12 cellular contexts compared by ENCODE assay signal in the genomic region with DNA sequence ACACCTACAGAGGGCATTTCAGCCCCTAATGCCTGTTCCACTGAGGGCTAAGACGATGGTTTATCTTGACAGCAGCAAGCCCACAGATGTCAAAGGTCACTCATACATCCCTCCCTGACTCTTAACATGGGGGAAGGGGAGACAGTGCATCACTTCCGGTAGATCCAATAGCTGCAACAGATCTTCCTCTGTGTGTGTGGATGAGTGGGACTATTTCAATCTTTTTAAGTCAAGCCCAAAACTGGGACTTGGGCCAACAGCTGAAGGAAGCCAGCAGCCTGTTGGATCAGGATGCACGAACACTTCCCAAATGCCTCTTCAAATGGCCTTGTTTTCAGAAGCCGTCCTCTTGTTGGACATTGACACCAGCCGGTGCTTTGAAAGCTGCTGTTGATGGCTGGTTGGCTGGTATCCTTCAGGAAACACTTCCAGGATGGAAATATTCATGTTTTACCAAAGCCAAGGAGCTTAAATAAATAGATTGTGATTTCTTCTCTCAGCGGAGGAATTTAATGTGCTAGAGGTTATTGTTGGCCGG. TPM values are rescaled to one million over a fixed set of nuclear protein-coding genes. Genes with fewer than 3 reads are reported as not detected.
A peak's percentile ranks its signal among the peaks of the same experiment; 100 is the strongest.
DNase-seq lines count a peak whose midpoint lies in the region; ATAC-seq, FAIRE-seq and TF ChIP-seq lines count a peak whose summit lies in the region.
"Had no signal": no experiment of that assay in that cellular context is flagged by ENCODE, and none has a peak within 500 bp of the region (broad histone marks: within the 10 kb centered on the region; RNA-seq: fewer than 3 reads in every experiment).

No MANE protein-coding gene starts in this region.

- H4K20me1 ChIP-seq in SK-N-SH (ENCODE audit: insufficient read depth), result no peaks in the 10 kb centered on the region

- no peak overlapping the region; the same call in 1 of the 2 replicates for H2AFZ ChIP-seq in SK-N-SH (ENCODE audit: low read depth)

- intact Hi-C loops in transverse colon (cut with DNase I; ENCODE audit: low total_unique reads), result loop anchor here (1.0 to 10.0 kb wide), 3 partner anchors 13 to 184 kb away; no protein-coding TSS in a partner anchor

- H3K9me2 ChIP-seq in SK-N-SH, result no peaks in the 10 kb centered on the region

- H3K36me3 ChIP-seq in SK-N-SH (replicated peaks in 1 of 2; ENCODE audit: control insufficient read depth in 1 of 2, insufficient read depth in 2 of 2, low read length in 1 of 2) (no peaks in the 10 kb centered on the region), transverse colon (no peaks in the 10 kb centered on the region)

- CTCF ChIA-PET in SK-N-SH (lab: Yijun Ruan, JAX), result interaction anchor here (0.7 to 1.8 kb wide), 2 partner anchors 30 to 190 kb away, joined by 3 to 5 read pairs; no protein-coding TSS in a partner anchor

- POLR2A ChIA-PET in SK-N-SH (lab: Yijun Ruan, JAX), result interaction anchor here (1.5 kb wide), 1 partner anchor 13 kb away, joined by 4 read pairs; no protein-coding TSS in a partner anchor

- 62% methylated on average over 7 of the region's 7 CpGs for WGBS in SK-N-SH (ENCODE audit: low lambda C conversion rate)
- WGBS in transverse colon (ENCODE audit: low coverage in 1 of 2), 2 donors, result 42 to 71% methylated on average over 1 to 7 of the region's 7 CpGs

- TF ChIP-seq CTCF in SK-N-SH (IDR thresholded peaks at IDR 0.05) (no peak), transverse colon (IDR thresholded peaks at IDR 0.05) (no peak)

- no peak for ATAC-seq in GM19023 (IDR thresholded peaks at IDR 0.05; ENCODE audit: unreplicated experiment)
- ATAC-seq: activated CD4-positive, alpha-beta T cell treated with anti-CD3 and anti-CD28 coated beads for 36 hours had no signal

- H3K4me3 ChIP-seq in SK-N-SH (ENCODE audit: low read depth in 2 of 2, low read length in 1 of 2) (no peak overlapping the region), transverse colon (no peak overlapping the region)

- no peaks in the 10 kb centered on the region; a peak in 1 of 4 replicates for H3K4me1 ChIP-seq in SK-N-SH (ENCODE audit: control insufficient read depth in 1 of 2, insufficient read depth in 2 of 2, low read depth in 1 of 2, low read length in 1 of 2)
- H3K4me1 ChIP-seq in transverse colon, result peaks cover 16 to 55% (median 39%) of the 10 kb centered on the region in 4 donors

- no peaks in the 10 kb centered on the region for H3K79me2 ChIP-seq in SK-N-SH (ENCODE audit: insufficient read depth)

- H3K4me2 ChIP-seq in SK-N-SH, result peak overlapping the region; percentile 22; the same call in 1 of the 2 replicates

- H3K9me3 ChIP-seq in SK-N-SH (no peaks in the 10 kb centered on the region), transverse colon (no peaks in the 10 kb centered on the region)

- H3F3A ChIP-seq in SK-N-SH (replicated peaks; ENCODE audit: insufficient read depth), result peaks cover 14% of the 10 kb centered on the region

- TF ChIP-seq EP300 in SK-N-SH (IDR thresholded peaks at IDR 0.05; ENCODE audit: borderline replicate concordance in 1 of 2, low read depth in 1 of 2, low read length in 1 of 2) (peak in 1 of 2 experiments; percentile 37; a peak in 1 of 4 replicates), transverse colon (IDR thresholded peaks at IDR 0.05; ENCODE audit: low read depth) (peak; percentile 77)

- TF ChIP-seq RAD21 in SK-N-SH (IDR thresholded peaks at IDR 0.05; ENCODE audit: low read length), result no peak

- H3K27me3 ChIP-seq in SK-N-SH (ENCODE audit: insufficient read depth), result no peaks in the 10 kb centered on the region
- no peaks in the 10 kb centered on the region for H3K27me3 ChIP-seq in transverse colon

- no peak overlapping the region for H3K9ac ChIP-seq in SK-N-SH

- in situ Hi-C loops in transverse colon (cut with MboI; ENCODE audit: low pct_ligation_motif_present in 1 of 4, low pct_unique_long_range_greater_than_20kb in 1 of 4, low sequenced_read_pairs in 3 of 4), result no loop called here

- no peak for DNase-seq in SK-N-SH
- DNase-seq in fibroblast of gingiva (ENCODE audit: low read depth), result peak; percentile 91
- peak; percentile 30 for DNase-seq in midbrain (lab: John Stamatoyannopoulos, UW)
- DNase-seq in transverse colon, result peak; percentile 71
- DNase-seq in H4 (ENCODE audit: low spot score), result no peak
- DNase-seq in HTR-8/SVneo (ENCODE audit: insufficient read length, low spot score), result no peak
- DNase-seq in NCI-H524 (lab: John Stamatoyannopoulos, UW), result no peak
- DNase-seq: activated CD4-positive, alpha-beta T cell treated with anti-CD3 and anti-CD28 coated beads for 36 hours; NCI-H2227 treated with DMSO at 0.1 percent for 48 hours; stimulated activated CD4-positive, alpha-beta T cell treated with anti-CD3 and anti-CD28 coated beads, Interleukin-12 subunit alpha, Interleukin-12 subunit beta, amount 100 ng/mL, for 4 hours had no signal

- H3K27ac ChIP-seq in SK-N-SH (ENCODE audit: low read depth in 2 of 2, low read length in 1 of 2) (peak overlapping the region; percentile 40 to 63; a peak in 3 of 4 replicates), transverse colon (peak overlapping the region; percentile 81 to 87 (median 84))

- TF ChIP-seq POLR2A in transverse colon (IDR thresholded peaks at IDR 0.05), result no peak

- FAIRE-seq in HTR-8/SVneo (lab: Jason Lieb, UNC), result no peak
- FAIRE-seq: GM12891 had no signal

TF ChIP-seq in SK-N-SH, 30 proteins besides CTCF, POLR2A, EP300 and RAD21 (continues in another document):
- TF ChIP-seq FOXJ3 (CRISPR knock-in tag; IDR thresholded peaks at IDR 0.05) (no peak), NRF1 (IDR thresholded peaks at IDR 0.05; ENCODE audit: low read depth, low read length) (no peak), TCF12 (IDR thresholded peaks at IDR 0.05) (peak; percentile 71), ELF1 (IDR thresholded peaks at IDR 0.05) (peak; percentile 25; the same call in 1 of the 2 replicates), SIN3A (IDR thresholded peaks at IDR 0.05; ENCODE audit: borderline replicate concordance, low read depth, low read length) (no peak), JUND (IDR thresholded peaks at IDR 0.05) (peak; percentile 35; the same call in 1 of the 2 replicates), TEAD4 (IDR thresholded peaks at IDR 0.05; ENCODE audit: borderline replicate concordance, insufficient read depth) (no peak)
- TF ChIP-seq, protein P1, sequence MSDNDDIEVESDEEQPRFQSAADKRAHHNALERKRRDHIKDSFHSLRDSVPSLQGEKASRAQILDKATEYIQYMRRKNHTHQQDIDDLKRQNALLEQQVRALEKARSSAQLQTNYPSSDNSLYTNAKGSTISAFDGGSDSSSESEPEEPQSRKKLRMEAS (IDR thresholded peaks at IDR 0.05; ENCODE audit: low read depth), result no peak
- TF ChIP-seq, protein P2, sequence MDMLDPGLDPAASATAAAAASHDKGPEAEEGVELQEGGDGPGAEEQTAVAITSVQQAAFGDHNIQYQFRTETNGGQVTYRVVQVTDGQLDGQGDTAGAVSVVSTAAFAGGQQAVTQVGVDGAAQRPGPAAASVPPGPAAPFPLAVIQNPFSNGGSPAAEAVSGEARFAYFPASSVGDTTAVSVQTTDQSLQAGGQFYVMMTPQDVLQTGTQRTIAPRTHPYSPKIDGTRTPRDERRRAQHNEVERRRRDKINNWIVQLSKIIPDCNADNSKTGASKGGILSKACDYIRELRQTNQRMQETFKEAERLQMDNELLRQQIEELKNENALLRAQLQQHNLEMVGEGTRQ (IDR thresholded peaks at IDR 0.05; ENCODE audit: borderline replicate concordance, low read depth, low read length), result no peak
- TF ChIP-seq, protein P3, sequence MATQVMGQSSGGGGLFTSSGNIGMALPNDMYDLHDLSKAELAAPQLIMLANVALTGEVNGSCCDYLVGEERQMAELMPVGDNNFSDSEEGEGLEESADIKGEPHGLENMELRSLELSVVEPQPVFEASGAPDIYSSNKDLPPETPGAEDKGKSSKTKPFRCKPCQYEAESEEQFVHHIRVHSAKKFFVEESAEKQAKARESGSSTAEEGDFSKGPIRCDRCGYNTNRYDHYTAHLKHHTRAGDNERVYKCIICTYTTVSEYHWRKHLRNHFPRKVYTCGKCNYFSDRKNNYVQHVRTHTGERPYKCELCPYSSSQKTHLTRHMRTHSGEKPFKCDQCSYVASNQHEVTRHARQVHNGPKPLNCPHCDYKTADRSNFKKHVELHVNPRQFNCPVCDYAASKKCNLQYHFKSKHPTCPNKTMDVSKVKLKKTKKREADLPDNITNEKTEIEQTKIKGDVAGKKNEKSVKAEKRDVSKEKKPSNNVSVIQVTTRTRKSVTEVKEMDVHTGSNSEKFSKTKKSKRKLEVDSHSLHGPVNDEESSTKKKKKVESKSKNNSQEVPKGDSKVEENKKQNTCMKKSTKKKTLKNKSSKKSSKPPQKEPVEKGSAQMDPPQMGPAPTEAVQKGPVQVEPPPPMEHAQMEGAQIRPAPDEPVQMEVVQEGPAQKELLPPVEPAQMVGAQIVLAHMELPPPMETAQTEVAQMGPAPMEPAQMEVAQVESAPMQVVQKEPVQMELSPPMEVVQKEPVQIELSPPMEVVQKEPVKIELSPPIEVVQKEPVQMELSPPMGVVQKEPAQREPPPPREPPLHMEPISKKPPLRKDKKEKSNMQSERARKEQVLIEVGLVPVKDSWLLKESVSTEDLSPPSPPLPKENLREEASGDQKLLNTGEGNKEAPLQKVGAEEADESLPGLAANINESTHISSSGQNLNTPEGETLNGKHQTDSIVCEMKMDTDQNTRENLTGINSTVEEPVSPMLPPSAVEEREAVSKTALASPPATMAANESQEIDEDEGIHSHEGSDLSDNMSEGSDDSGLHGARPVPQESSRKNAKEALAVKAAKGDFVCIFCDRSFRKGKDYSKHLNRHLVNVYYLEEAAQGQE (IDR thresholded peaks at IDR 0.05; ENCODE audit: low read depth, low read length), result no peak
- TF ChIP-seq, protein P4, sequence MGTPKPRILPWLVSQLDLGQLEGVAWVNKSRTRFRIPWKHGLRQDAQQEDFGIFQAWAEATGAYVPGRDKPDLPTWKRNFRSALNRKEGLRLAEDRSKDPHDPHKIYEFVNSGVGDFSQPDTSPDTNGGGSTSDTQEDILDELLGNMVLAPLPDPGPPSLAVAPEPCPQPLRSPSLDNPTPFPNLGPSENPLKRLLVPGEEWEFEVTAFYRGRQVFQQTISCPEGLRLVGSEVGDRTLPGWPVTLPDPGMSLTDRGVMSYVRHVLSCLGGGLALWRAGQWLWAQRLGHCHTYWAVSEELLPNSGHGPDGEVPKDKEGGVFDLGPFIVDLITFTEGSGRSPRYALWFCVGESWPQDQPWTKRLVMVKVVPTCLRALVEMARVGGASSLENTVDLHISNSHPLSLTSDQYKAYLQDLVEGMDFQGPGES (IDR thresholded peaks at IDR 0.05; ENCODE audit: low read depth, low read length), result no peak

RNA-seq across cellular contexts. Expression of a gene that starts 59.2 kb away (rescaled TPM):
- polyA plus RNA-seq in SK-N-SH (2012; rRNA removed), result 0.16 and 0.49 TPM in 2 replicates
- 0.31 and 0.36 TPM in 2 replicates for polyA plus RNA-seq in SK-N-SH (2012; cell fraction: cytosol; rRNA removed)
- polyA plus RNA-seq in SK-N-SH (2012; cell fraction: nucleus; rRNA removed), result 0.09 and 0.12 TPM in 2 replicates
- total RNA-seq in transverse colon, result 10 to 100 TPM in 3 of 4 donors, 1 to 10 TPM in 1; 7.1 to 52.4 (median 29.9) TPM
- 0.70 and 3.3 TPM in 2 replicates for total RNA-seq in H4 (2014; rRNA removed; shearing (Covaris generic))

Comparison
In these comparisons a context has a peak if more than half of its experiments do, and no peak if none do; other contexts are left out.
1. DNase-seq: peak in fibroblast of gingiva (single experiment), midbrain (single experiment) and transverse colon (single experiment); none in SK-N-SH (single experiment), H4 (single experiment), HTR-8/SVneo (single experiment) and NCI-H524 (0 of 2).